Comparison of ENCODE assay signal across 1 cellular context in genomic region chr17:28891201-28891600, GRCh38.
TF ChIP-seq lines count a peak whose summit lies in the region.

No MANE protein-coding gene starts in this region.

TF ChIP-seq in GM12878, 131 proteins besides CTCF, POLR2A, EP300 and RAD21:
- TF ChIP-seq, protein P1, sequence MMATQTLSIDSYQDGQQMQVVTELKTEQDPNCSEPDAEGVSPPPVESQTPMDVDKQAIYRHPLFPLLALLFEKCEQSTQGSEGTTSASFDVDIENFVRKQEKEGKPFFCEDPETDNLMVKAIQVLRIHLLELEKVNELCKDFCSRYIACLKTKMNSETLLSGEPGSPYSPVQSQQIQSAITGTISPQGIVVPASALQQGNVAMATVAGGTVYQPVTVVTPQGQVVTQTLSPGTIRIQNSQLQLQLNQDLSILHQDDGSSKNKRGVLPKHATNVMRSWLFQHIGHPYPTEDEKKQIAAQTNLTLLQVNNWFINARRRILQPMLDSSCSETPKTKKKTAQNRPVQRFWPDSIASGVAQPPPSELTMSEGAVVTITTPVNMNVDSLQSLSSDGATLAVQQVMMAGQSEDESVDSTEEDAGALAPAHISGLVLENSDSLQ (IDR thresholded peaks at IDR 0.05), result peak; percentile 76
- TF ChIP-seq CEBPZ (IDR thresholded peaks at IDR 0.05; ENCODE audit: low read depth, low read length) (no peak), BMI1 (IDR thresholded peaks at IDR 0.05; ENCODE audit: borderline replicate concordance) (no peak), EZH2 (IDR thresholded peaks at IDR 0.05; ENCODE audit: borderline replicate concordance, control insufficient read depth, low read depth, low read length) (no peak), MTA3 (IDR thresholded peaks at IDR 0.05; ENCODE audit: borderline replicate concordance, low read length) (no peak), YBX1 (IDR thresholded peaks at IDR 0.05) (no peak), KAT2A (conservative IDR thresholded peaks at IDR 0.05; ENCODE audit: control insufficient read depth, low read depth, low read length) (no peak)
